Comparison of ENCODE assay signal across 27 cellular contexts in genomic region chrX:10636851-10637250, GRCh38. TPM values are rescaled to one million over a fixed set of nuclear protein-coding genes. Genes with fewer than 3 reads are reported as not detected.
"Had no signal": no experiment of that assay in that cellular context is flagged by ENCODE, and none has a peak within 500 bp of the region (broad histone marks: within the 10 kb centered on the region; RNA-seq: fewer than 3 reads in every experiment).

No MANE protein-coding gene starts in this region.

- FAIRE-seq: small intestine had no signal

- H3K9ac ChIP-seq: neural progenitor cell, parathyroid adenoma had no signal

- H3K27ac Mint-ChIP-seq: naive thymus-derived CD8-positive, alpha-beta T cell; natural killer cell treated with Interleukin-12 subunit alpha and Interleukin-12 subunit beta and Interleukin-15 and Interleukin-18, amount 100 ng/mL, for 72 hours; progenitor cell of endocrine pancreas; stimulated activated effector memory CD8-positive, alpha-beta T cell treated with anti-CD3 and anti-CD28 coated beads, Interleukin-12 subunit alpha, Interleukin-12 subunit beta, amount 100 ng/mL, for 72 hours; stimulated activated naive CD8-positive, alpha-beta T cell treated with anti-CD3 and anti-CD28 coated beads, Interleukin-15, amount 100 ng/mL, for 72 hours; type B pancreatic cell had no signal

- H3K27me3 ChIP-seq: neural progenitor cell, ovary, right lobe of liver, sigmoid colon, suprapubic skin, testis, tibial artery, transverse colon, upper lobe of right lung, uterus had no signal

- H3K79me2 ChIP-seq: parathyroid adenoma had no signal

- DNase-seq: naive thymus-derived CD8-positive, alpha-beta T cell; occipital lobe; psoas muscle; right cardiac atrium; right lobe of liver; sigmoid colon; stimulated activated CD4-positive, alpha-beta T cell treated with anti-CD3 and anti-CD28 coated beads, Interleukin-15, amount 100 ng/mL, for 24 hours; stimulated activated CD4-positive, alpha-beta T cell treated with anti-CD3 and anti-CD28 coated beads, Interleukin-2, amount 100 ng/mL, for 24 hours; stimulated activated CD4-positive, alpha-beta T cell treated with anti-CD3 and anti-CD28 coated beads, Interleukin-2, amount 100 ng/mL, for 48 hours; stimulated activated CD4-positive, alpha-beta T cell treated with anti-CD3 and anti-CD28 coated beads, Interleukin-4, amount 100 ng/mL, for 24 hours; stimulated activated naive CD4-positive, alpha-beta T cell; stimulated activated naive CD8-positive, alpha-beta T cell treated with anti-CD3 and anti-CD28 coated beads, Interleukin-15, amount 100 ng/mL, for 72 hours; stimulated activated naive CD8-positive, alpha-beta T cell treated with anti-CD3 and anti-CD28 coated beads, Interleukin-15, Interleukin-2, amounts not matched to agents 100 U/mL and 50 U/mL, for 24 hours; upper lobe of right lung had no signal

- ATAC-seq: naive thymus-derived CD8-positive, alpha-beta T cell; natural killer cell treated with Interleukin-12 subunit alpha and Interleukin-12 subunit beta and Interleukin-15 and Interleukin-18, amount 100 ng/mL, for 72 hours; psoas muscle; stimulated activated effector memory CD8-positive, alpha-beta T cell treated with anti-CD3 and anti-CD28 coated beads, Interleukin-12 subunit alpha, Interleukin-12 subunit beta, amount 100 ng/mL, for 72 hours; stimulated activated naive CD8-positive, alpha-beta T cell treated with anti-CD3 and anti-CD28 coated beads, Interleukin-15, amount 100 ng/mL, for 72 hours; stimulated activated naive CD8-positive, alpha-beta T cell treated with anti-CD3 and anti-CD28 coated beads, Interleukin-15, Interleukin-2, amounts not matched to agents 100 U/mL and 50 U/mL, for 24 hours had no signal

- H3K27ac ChIP-seq: neural progenitor cell, ovary, parathyroid adenoma, psoas muscle, right lobe of liver, suprapubic skin, testis, tibial artery, upper lobe of right lung had no signal

- H3K9me3 ChIP-seq: ovary, psoas muscle, right lobe of liver, sigmoid colon, suprapubic skin, testis, transverse colon, upper lobe of right lung, uterus had no signal

- H3K4me2 ChIP-seq: neural progenitor cell had no signal

- H3K9me3 Mint-ChIP-seq: natural killer cell treated with Interleukin-12 subunit alpha and Interleukin-12 subunit beta and Interleukin-15 and Interleukin-18, amount 100 ng/mL, for 72 hours; stimulated activated naive CD8-positive, alpha-beta T cell treated with anti-CD3 and anti-CD28 coated beads, Interleukin-15, amount 100 ng/mL, for 72 hours had no signal

- H3K27me3 Mint-ChIP-seq: progenitor cell of endocrine pancreas; stimulated activated naive CD8-positive, alpha-beta T cell treated with anti-CD3 and anti-CD28 coated beads, Interleukin-15, amount 100 ng/mL, for 72 hours had no signal

- H3K36me3 Mint-ChIP-seq: natural killer cell treated with Interleukin-12 subunit alpha and Interleukin-12 subunit beta and Interleukin-15 and Interleukin-18, amount 100 ng/mL, for 72 hours; stimulated activated effector memory CD8-positive, alpha-beta T cell treated with anti-CD3 and anti-CD28 coated beads, Interleukin-12 subunit alpha, Interleukin-12 subunit beta, amount 100 ng/mL, for 72 hours had no signal

- H3K36me3 ChIP-seq: neural progenitor cell, ovary, right lobe of liver, sigmoid colon, suprapubic skin, tibial artery, transverse colon, upper lobe of right lung, uterus had no signal

- H3K4me1 ChIP-seq: parathyroid adenoma, psoas muscle, right lobe of liver, testis, transverse colon, upper lobe of right lung, uterus had no signal

- H3K4me1 Mint-ChIP-seq: naive thymus-derived CD8-positive, alpha-beta T cell; stimulated activated effector memory CD8-positive, alpha-beta T cell treated with anti-CD3 and anti-CD28 coated beads, Interleukin-12 subunit alpha, Interleukin-12 subunit beta, amount 100 ng/mL, for 72 hours; stimulated activated naive CD8-positive, alpha-beta T cell treated with anti-CD3 and anti-CD28 coated beads, Interleukin-15, amount 100 ng/mL, for 72 hours had no signal

- H3K4me3 Mint-ChIP-seq: naive thymus-derived CD8-positive, alpha-beta T cell; natural killer cell treated with Interleukin-12 subunit alpha and Interleukin-12 subunit beta and Interleukin-15 and Interleukin-18, amount 100 ng/mL, for 72 hours; stimulated activated effector memory CD8-positive, alpha-beta T cell treated with anti-CD3 and anti-CD28 coated beads, Interleukin-12 subunit alpha, Interleukin-12 subunit beta, amount 100 ng/mL, for 72 hours; stimulated activated naive CD8-positive, alpha-beta T cell treated with anti-CD3 and anti-CD28 coated beads, Interleukin-15, amount 100 ng/mL, for 72 hours; type B pancreatic cell had no signal

- H2AFZ ChIP-seq: neural progenitor cell, parathyroid adenoma had no signal

- H3K4me3 ChIP-seq: neural progenitor cell, ovary, psoas muscle, right lobe of liver, suprapubic skin, testis, tibial artery, transverse colon, upper lobe of right lung, uterus had no signal

RNA-seq across cellular contexts. Expression of gene MID1, which starts 16.5 kb away (rescaled TPM):
- polyA plus RNA-seq: naive thymus-derived CD8-positive, alpha-beta T cell had no signal
